1 cellular context compared by ENCODE assay signal in genomic region chr1:35505911-35506798, GRCh38.
TF ChIP-seq lines count a peak whose summit lies in the region.

No MANE protein-coding gene starts in this region.

TF ChIP-seq in HEK293, 187 proteins besides CTCF, POLR2A, EP300 and RAD21 (continued from another document and continues in another):
- TF ChIP-seq ZEB2 (tag by site-specific recombination; IDR thresholded peaks at IDR 0.05) = peak; percentile 94
- TF ChIP-seq GLI4 (tag by site-specific recombination; IDR thresholded peaks at IDR 0.05) = no peak
- TF ChIP-seq ZNF843 (tag by site-specific recombination; IDR thresholded peaks at IDR 0.05) = peak; percentile 88
- no peak for TF ChIP-seq ZNF658 (tag by site-specific recombination; IDR thresholded peaks at IDR 0.05)
- TF ChIP-seq PRDM6 (tag by site-specific recombination; IDR thresholded peaks at IDR 0.05) = peak; percentile 90
- TF ChIP-seq ZNF140 (tag by site-specific recombination; IDR thresholded peaks at IDR 0.05) = no peak
- TF ChIP-seq ZNF548 (tag by site-specific recombination; IDR thresholded peaks at IDR 0.05) = no peak
- TF ChIP-seq ZNF544 (tag by site-specific recombination; IDR thresholded peaks at IDR 0.05) = no peak
- peak; percentile 45; the same call in 1 of the 2 replicates for TF ChIP-seq ZNF610 (tag by site-specific recombination; IDR thresholded peaks at IDR 0.05; ENCODE audit: borderline replicate concordance)
- no peak for TF ChIP-seq HOXA7 (CRISPR knock-in tag; IDR thresholded peaks at IDR 0.05; ENCODE audit: borderline replicate concordance)
- no peak for TF ChIP-seq ZNF473 (tag by site-specific recombination; IDR thresholded peaks at IDR 0.05)
- TF ChIP-seq ZNF16 (tag by site-specific recombination; IDR thresholded peaks at IDR 0.05; ENCODE audit: low read depth) = no peak
- TF ChIP-seq ZNF513 (tag by site-specific recombination; IDR thresholded peaks at IDR 0.05) = no peak
- TF ChIP-seq ZNF692 (tag by site-specific recombination; IDR thresholded peaks at IDR 0.05) = peak; percentile 70; the same call in 1 of the 2 replicates
- no peak for TF ChIP-seq ZFP41 (tag by site-specific recombination; IDR thresholded peaks at IDR 0.05; ENCODE audit: borderline replicate concordance)
- TF ChIP-seq ZNF571 (tag by site-specific recombination; IDR thresholded peaks at IDR 0.05) = no peak
- TF ChIP-seq IKZF3 (tag by site-specific recombination; IDR thresholded peaks at IDR 0.05) = peak; percentile 69
- TF ChIP-seq BCL6B (tag by site-specific recombination; IDR thresholded peaks at IDR 0.05) = no peak
- no peak for TF ChIP-seq ZNF561 (tag by site-specific recombination; IDR thresholded peaks at IDR 0.05; ENCODE audit: borderline replicate concordance)
- no peak for TF ChIP-seq ZNF48 (tag by site-specific recombination; IDR thresholded peaks at IDR 0.05)
- TF ChIP-seq ZNF335 (tag by site-specific recombination; conservative IDR thresholded peaks at IDR 0.05) = no peak; the same call in 1 of the 2 replicates
- TF ChIP-seq ZNF391 (tag by site-specific recombination; IDR thresholded peaks at IDR 0.05; ENCODE audit: borderline replicate concordance, low read depth) = no peak
- TF ChIP-seq ZNF366 (tag by site-specific recombination; conservative IDR thresholded peaks at IDR 0.05) = peak; percentile 74
- TF ChIP-seq ZNF777 (tag by site-specific recombination; IDR thresholded peaks at IDR 0.05; ENCODE audit: borderline replicate concordance) = no peak
- TF ChIP-seq SCRT2 (tag by site-specific recombination; IDR thresholded peaks at IDR 0.05) = peak; percentile 96
- no peak; the same call in 1 of the 2 replicates for TF ChIP-seq ZNF501 (tag by site-specific recombination; IDR thresholded peaks at IDR 0.05)
- no peak for TF ChIP-seq ZNF174 (tag by site-specific recombination; IDR thresholded peaks at IDR 0.05)
- no peak for TF ChIP-seq ZNF221 (tag by site-specific recombination; IDR thresholded peaks at IDR 0.05; ENCODE audit: borderline replicate concordance)
- TF ChIP-seq ZNF596 (tag by site-specific recombination; IDR thresholded peaks at IDR 0.05) = no peak
- peak; percentile 56; the same call in 1 of the 2 replicates for TF ChIP-seq ZNF10 (tag by site-specific recombination; IDR thresholded peaks at IDR 0.05)
- no peak for TF ChIP-seq YY2 (tag by site-specific recombination; IDR thresholded peaks at IDR 0.05)
- TF ChIP-seq ZNF529 (tag by site-specific recombination; IDR thresholded peaks at IDR 0.05; ENCODE audit: insufficient replicate concordance) = no peak
- no peak for TF ChIP-seq ZNF398 (tag by site-specific recombination; IDR thresholded peaks at IDR 0.05)
- TF ChIP-seq PRDM1 (tag by site-specific recombination; IDR thresholded peaks at IDR 0.05) = no peak
- TF ChIP-seq SP3 (tag by site-specific recombination; IDR thresholded peaks at IDR 0.05) = peak; percentile 27; the same call in 1 of the 2 replicates
- TF ChIP-seq FEZF1 (tag by site-specific recombination; IDR thresholded peaks at IDR 0.05) = peak; percentile 77
- TF ChIP-seq ZBTB7A (tag by site-specific recombination; IDR thresholded peaks at IDR 0.05; ENCODE audit: low read depth) = no peak
- TF ChIP-seq ZNF169 (tag by site-specific recombination; IDR thresholded peaks at IDR 0.05) = no peak
- no peak for TF ChIP-seq GFI1B (tag by site-specific recombination; IDR thresholded peaks at IDR 0.05)
- TF ChIP-seq ATF2 (tag by site-specific recombination; IDR thresholded peaks at IDR 0.05; ENCODE audit: low read depth) = no peak
- no peak for TF ChIP-seq ZNF114 (tag by site-specific recombination; IDR thresholded peaks at IDR 0.05)
- peak; percentile 94 for TF ChIP-seq ZNF629 (tag by site-specific recombination; IDR thresholded peaks at IDR 0.05)
- TF ChIP-seq ZNF121 (tag by site-specific recombination; IDR thresholded peaks at IDR 0.05) = no peak
- TF ChIP-seq MZF1 (tag by site-specific recombination; IDR thresholded peaks at IDR 0.05; ENCODE audit: borderline replicate concordance) = 0 out of 2 replicates have a peak, but pooled peaks have one; percentile 50
- no peak for TF ChIP-seq BCL11B (tag by site-specific recombination; IDR thresholded peaks at IDR 0.05; ENCODE audit: low read depth)
- TF ChIP-seq ZBTB11 (tag by site-specific recombination; conservative IDR thresholded peaks at IDR 0.05; ENCODE audit: low read depth) = no peak
- TF ChIP-seq ZBTB44 (tag by site-specific recombination; IDR thresholded peaks at IDR 0.05) = 0 out of 2 replicates have a peak, but pooled peaks have one; percentile 28
- peak; percentile 93 for TF ChIP-seq ZIC2 (tag by site-specific recombination; IDR thresholded peaks at IDR 0.05)
- TF ChIP-seq RBAK (tag by site-specific recombination; IDR thresholded peaks at IDR 0.05) = peak; percentile 91
- no peak for TF ChIP-seq ZFP37 (tag by site-specific recombination; IDR thresholded peaks at IDR 0.05)
- no peak for TF ChIP-seq ZNF433 (tag by site-specific recombination; IDR thresholded peaks at IDR 0.05; ENCODE audit: low read depth)
- TF ChIP-seq ZNF530 (tag by site-specific recombination; IDR thresholded peaks at IDR 0.05; ENCODE audit: low read depth) = no peak
- TF ChIP-seq HOXD13 (CRISPR knock-in tag; IDR thresholded peaks at IDR 0.05; ENCODE audit: borderline replicate concordance) = no peak
- TF ChIP-seq WT1 (tag by site-specific recombination; IDR thresholded peaks at IDR 0.05) = no peak; the same call in 1 of the 2 replicates
- TF ChIP-seq ZBTB26 (tag by site-specific recombination; optimal IDR thresholded peaks at IDR 0.05) = no peak
